In genomic region chr4:87934973-87935372, GRCh38 we compare ENCODE assay signal across 18 cellular contexts. TPM values are rescaled to one million over a fixed set of nuclear protein-coding genes. Genes with fewer than 3 reads are reported as not detected.
DNase-seq lines count a peak whose midpoint lies in the region; ATAC-seq, FAIRE-seq and TF ChIP-seq lines count a peak whose summit lies in the region.
"Had no signal": no experiment of that assay in that cellular context is flagged by ENCODE, and none has a peak within 500 bp of the region (broad histone marks: within the 10 kb centered on the region; RNA-seq: fewer than 3 reads in every experiment).

No MANE protein-coding gene starts in this region.

- peak in 1 of 2 experiments; percentile 42; a peak in 2 of 3 replicates for TF ChIP-seq POLR2A in H1 (IDR thresholded peaks at IDR 0.05; ENCODE audit: control extremely low read depth in 1 of 2, low read depth in 2 of 2, low read length in 2 of 2)

- H2BK12ac ChIP-seq in H1 (ENCODE audit: low read depth, low read length): no peak overlapping the region

- H3K18ac ChIP-seq in H1 (ENCODE audit: extremely low read depth, low read length) (no peak overlapping the region; the same call in 1 of the 2 replicates), mesendoderm (ENCODE audit: low read length) (no peak overlapping the region)

- no peak overlapping the region for H3K56ac ChIP-seq in H1 (replicated peaks; ENCODE audit: insufficient read length, low read depth, low read length)
- no peak overlapping the region for H3K56ac ChIP-seq in mesendoderm (ENCODE audit: low read length)

- H3K79me2 ChIP-seq in GM23338 (replicated peaks; ENCODE audit: insufficient read depth) (no peaks in the 10 kb centered on the region), H1 (ENCODE audit: control insufficient read depth in 1 of 2, insufficient read depth in 2 of 2, low read length in 2 of 2) (peaks cover 0 to 22% of the 10 kb centered on the region in 2 experiments; a peak in 2 of 4 replicates), mesendoderm (ENCODE audit: control insufficient read depth, insufficient read depth, low read length) (no peaks in the 10 kb centered on the region), neural progenitor cell (ENCODE audit: low read depth) (no peaks in the 10 kb centered on the region)

- TF ChIP-seq CTCF in GM23338 (conservative IDR thresholded peaks at IDR 0.05; ENCODE audit: low read depth in 2 of 2): no peak
- TF ChIP-seq CTCF in H1 (IDR thresholded peaks at IDR 0.05; ENCODE audit: control extremely low read depth in 1 of 3, insufficient read depth in 1 of 3, low read depth in 1 of 3, low read length in 3 of 3): no peak
- TF ChIP-seq CTCF in neural progenitor cell (IDR thresholded peaks at IDR 0.05): no peak

- no peak overlapping the region for H4K91ac ChIP-seq in H1 (replicated peaks; ENCODE audit: insufficient read length, low read length)

- no peaks in the 10 kb centered on the region for H3K23me2 ChIP-seq in H1 (ENCODE audit: low read depth, low read length)

- H3K27me3 Mint-ChIP-seq in GM23338 (ENCODE audit: insufficient read depth, low read depth, poor library complexity) (peaks cover 25% of the 10 kb centered on the region), neural progenitor cell (ENCODE audit: insufficient read depth, low read depth) (no peaks in the 10 kb centered on the region)

- H3K14ac ChIP-seq in H1 (ENCODE audit: insufficient read length): no peak overlapping the region

- no peak overlapping the region for H3K23ac ChIP-seq in H1 (ENCODE audit: insufficient read length)
- H3K23ac ChIP-seq in mesendoderm (ENCODE audit: low read length): no peak overlapping the region

- no peak overlapping the region for H2BK20ac ChIP-seq in H1 (ENCODE audit: low read length)

- H4K8ac ChIP-seq in H1 (ENCODE audit: extremely low read depth, insufficient read depth, low read length) (no peak overlapping the region), mesendoderm (ENCODE audit: low read depth, low read length) (no peak overlapping the region)

- H3K79me1 ChIP-seq in H1 (ENCODE audit: low read depth, low read length): no peaks in the 10 kb centered on the region
- no peaks in the 10 kb centered on the region for H3K79me1 ChIP-seq in mesendoderm (ENCODE audit: low read length)

- H3F3A ChIP-seq in GM23338 (replicated peaks; ENCODE audit: low read depth) (peaks cover 4% of the 10 kb centered on the region; the same call in 1 of the 2 replicates), neural progenitor cell (ENCODE audit: low read depth) (no peaks in the 10 kb centered on the region)

- H2AFZ ChIP-seq in GM23338 (no peak overlapping the region), H1 (ENCODE audit: low read length) (no peak overlapping the region), neural progenitor cell (replicated peaks) (no peak overlapping the region)

- peak; percentile 11; the same call in 2 of the 3 replicates for ATAC-seq in GM23338
- ATAC-seq: HCT116 had no signal

- CTCF ChIA-PET in H1 (lab: Charles Lee; ENCODE audit: partially characterized antibody): interaction anchor here (1.2 to 1.9 kb wide), 4 partner anchors 27 to 82 kb away, joined by 3 to 5 read pairs (median 4); no protein-coding TSS in a partner anchor

- H3K4me3 Mint-ChIP-seq in GM23338 (peak overlapping the region; percentile 77), neural progenitor cell (no peak overlapping the region)
- H3K4me3 Mint-ChIP-seq: CD14-positive monocyte; CD4-positive, alpha-beta memory T cell; HFFc6 had no signal

- TF ChIP-seq EP300 in H1 (IDR thresholded peaks at IDR 0.05; ENCODE audit: borderline replicate concordance in 1 of 2, low read depth in 2 of 2, low read length in 2 of 2): no peak

- H4K5ac ChIP-seq in H1 (ENCODE audit: insufficient read length, low read depth, low read length) (no peak overlapping the region), mesendoderm (ENCODE audit: low read length) (no peak overlapping the region)

- POLR2A ChIA-PET in H1 (lab: Charles Lee; ENCODE audit: partially characterized antibody): interaction anchor here (0.7 to 13.6 kb wide), 22 partner anchors 8 to 268 kb away, joined by 3 to 369 read pairs (median 6); partner anchors contain the start of gene SPP1

- H3K9me3 Mint-ChIP-seq in GM23338 (no peaks in the 10 kb centered on the region; the same call in 2 of the 3 replicates), neural progenitor cell (peaks cover 13% of the 10 kb centered on the region)

- H4K20me1 ChIP-seq in GM23338 (replicated peaks; ENCODE audit: insufficient read depth) (no peaks in the 10 kb centered on the region), H1 (replicated peaks in 1 of 2; ENCODE audit: control insufficient read depth in 1 of 2, insufficient read depth in 2 of 2, low read length in 2 of 2) (no peaks in the 10 kb centered on the region), neural progenitor cell (ENCODE audit: low read depth) (no peaks in the 10 kb centered on the region)
- H4K20me1 ChIP-seq: BLaER1 had no signal

- peak; percentile 36 for FAIRE-seq in H1 (lab: Jason Lieb, UNC)
- FAIRE-seq: H54, HTR-8/SVneo had no signal

- peak overlapping the region; percentile 43; the same call in 1 of the 2 replicates for H3K4me3 ChIP-seq in GM23338
- peak overlapping the region; percentile 47; the same call in 1 of the 2 replicates for H3K4me3 ChIP-seq in HUES6 (ENCODE audit: low read depth, low read length)
- peak overlapping the region; percentile 11 to 59 (median 20); a peak in 7 of 8 replicates for H3K4me3 ChIP-seq in H1 (ENCODE audit: extremely low read depth in 1 of 4, insufficient read depth in 2 of 4, low read depth in 3 of 4, low read length in 4 of 4)
- H3K4me3 ChIP-seq in mesendoderm (ENCODE audit: low read length): no peak overlapping the region
- H3K4me3 ChIP-seq in neural progenitor cell: no peak overlapping the region
- H3K4me3 ChIP-seq: BLaER1 had no signal

- TF ChIP-seq RAD21 in H1 (IDR thresholded peaks at IDR 0.05 in 1 of 2, conservative IDR thresholded peaks at IDR 0.05 in 1 of 2; ENCODE audit: low read depth in 2 of 2, low read length in 2 of 2): no peak

- H3K4me2 ChIP-seq in GM23338: peak overlapping the region; percentile 52
- peak overlapping the region; percentile 44 to 57 for H3K4me2 ChIP-seq in H1 (ENCODE audit: insufficient read depth in 1 of 2, low read depth in 2 of 2, low read length in 2 of 2)
- no peak overlapping the region for H3K4me2 ChIP-seq in mesendoderm (ENCODE audit: low read length)
- no peak overlapping the region for H3K4me2 ChIP-seq in neural progenitor cell
- H3K4me2 ChIP-seq: BLaER1 had no signal

- no peaks in the 10 kb centered on the region for H3K27me3 ChIP-seq in GM23338 (ENCODE audit: insufficient read depth)
- H3K27me3 ChIP-seq in HUES6 (ENCODE audit: control insufficient read depth, insufficient read depth, low read length): no peaks in the 10 kb centered on the region
- no peaks in the 10 kb centered on the region for H3K27me3 ChIP-seq in H1 (replicated peaks in 1 of 4; ENCODE audit: control insufficient read depth in 3 of 4, extremely low read depth in 1 of 4, insufficient read depth in 3 of 4, low read length in 3 of 4)
- H3K27me3 ChIP-seq in mesendoderm (ENCODE audit: insufficient read depth, low read length, poor library complexity): no peaks in the 10 kb centered on the region
- no peaks in the 10 kb centered on the region for H3K27me3 ChIP-seq in neural progenitor cell
- H3K27me3 ChIP-seq: BLaER1 had no signal

- H2BK120ac ChIP-seq in H1 (replicated peaks; ENCODE audit: low read depth, low read length): no peak overlapping the region
- H2BK120ac ChIP-seq in mesendoderm (ENCODE audit: low read depth, low read length): no peak overlapping the region

- DNase-seq in GM23338 (ENCODE audit: low spot score): peak; percentile 51
- DNase-seq in H1 (ENCODE audit: low read depth in 1 of 2, low spot score in 2 of 2): no peak
- peak; percentile 42 for DNase-seq in mesendoderm
- DNase-seq in inferior parietal cortex (ENCODE audit: extremely low spot score): no peak
- no peak for DNase-seq in neural progenitor cell (ENCODE audit: low spot score)
- DNase-seq in activated CD8-positive, alpha-beta memory T cell treated with anti-CD3 and anti-CD28 coated beads, Interleukin-2, amount 50 U/mL, for 4 hours: no peak
- DNase-seq: 8988T; Calu3; CD4-positive, alpha-beta memory T cell; DMS79 treated with DMSO at 0.1 percent for 48 hours; GF-D8; HFFc6 had no signal

- H3K4me1 Mint-ChIP-seq in GM23338 (peaks cover 29% of the 10 kb centered on the region), neural progenitor cell (peaks cover 8% of the 10 kb centered on the region)

- peaks cover 5% of the 10 kb centered on the region for H3K4me1 ChIP-seq in GM23338 (ENCODE audit: insufficient read depth)
- no peaks in the 10 kb centered on the region for H3K4me1 ChIP-seq in HUES6 (ENCODE audit: control insufficient read depth, insufficient read depth, low read length)
- peaks cover 0 to 3% (median 0%) of the 10 kb centered on the region in 4 experiments; a peak in 2 of 7 replicates for H3K4me1 ChIP-seq in H1 (replicated peaks in 1 of 4; ENCODE audit: control insufficient read depth in 3 of 4, insufficient read depth in 4 of 4, low read length in 3 of 4)
- H3K4me1 ChIP-seq in mesendoderm (ENCODE audit: control insufficient read depth, low read depth, low read length): no peaks in the 10 kb centered on the region
- H3K4me1 ChIP-seq in neural progenitor cell: peaks cover 7% of the 10 kb centered on the region
- H3K4me1 ChIP-seq: BLaER1 had no signal

- H2BK15ac ChIP-seq in H1 (ENCODE audit: low read length) (no peak overlapping the region), mesendoderm (replicated peaks; ENCODE audit: low read depth) (no peak overlapping the region)

- H3K4ac ChIP-seq in H1 (replicated peaks; ENCODE audit: insufficient read length, low read depth, low read length): no peak overlapping the region
- H3K4ac ChIP-seq in mesendoderm (ENCODE audit: low read depth, low read length): no peak overlapping the region

- 7% methylated on average over 2 of the region's 2 CpGs; no CpG with 5 or more reads in 1 of the 2 experiments for WGBS in H1 (ENCODE audit: extremely low coverage in 1 of 2, insufficient coverage in 1 of 2, insufficient read length in 1 of 2, insufficient replicate concordance in 2 of 2, low coverage in 1 of 2, low lambda C conversion rate in 2 of 2, missing lambda C conversion rate in 1 of 2), 2 experiments
- WGBS in mesendoderm (ENCODE audit: extremely low coverage, insufficient coverage, low lambda C conversion rate): no CpG with 5 or more reads among the region's 2 CpGs

- H3K9ac ChIP-seq in HUES6 (ENCODE audit: low read length): no peak overlapping the region
- no peak overlapping the region for H3K9ac ChIP-seq in H1 (replicated peaks in 1 of 4; ENCODE audit: extremely low read depth in 1 of 4, low read depth in 3 of 4, low read length in 3 of 4)
- no peak overlapping the region for H3K9ac ChIP-seq in mesendoderm (ENCODE audit: low read length)
- H3K9ac ChIP-seq in neural progenitor cell: no peak overlapping the region
- H3K9ac ChIP-seq: BLaER1 had no signal

- H3K27ac ChIP-seq in GM23338 (ENCODE audit: low read depth): peak overlapping the region; percentile 96
- no peak overlapping the region for H3K27ac ChIP-seq in HUES6 (ENCODE audit: low read depth, low read length)
- no peak overlapping the region for H3K27ac ChIP-seq in H1 (ENCODE audit: low read depth, low read length)
- H3K27ac ChIP-seq in mesendoderm (ENCODE audit: low read depth, low read length): no peak overlapping the region
- H3K27ac ChIP-seq in neural progenitor cell: no peak overlapping the region
- H3K27ac ChIP-seq: BLaER1 had no signal

- H3K9me2 ChIP-seq in GM23338 (ENCODE audit: insufficient read depth): no peaks in the 10 kb centered on the region

- H3K9me3 ChIP-seq in HUES6 (ENCODE audit: control insufficient read depth, insufficient read depth, low read depth, low read length) (peaks cover 2% of the 10 kb centered on the region; the same call in 1 of the 2 replicates), H1 (ENCODE audit: insufficient read depth in 2 of 2, low read depth in 1 of 2, low read length in 1 of 2) (no peaks in the 10 kb centered on the region), neural progenitor cell (ENCODE audit: low read depth) (no peaks in the 10 kb centered on the region)

- peaks cover 6% of the 10 kb centered on the region; the same call in 1 of the 2 replicates for H3K36me3 ChIP-seq in GM23338 (ENCODE audit: insufficient read depth)
- H3K36me3 ChIP-seq in HUES6 (ENCODE audit: control insufficient read depth, insufficient read depth, low read length): peaks cover 10% of the 10 kb centered on the region
- H3K36me3 ChIP-seq in H1 (ENCODE audit: control insufficient read depth in 2 of 4, insufficient read depth in 4 of 4, low read length in 3 of 4): peaks cover 0 to 56% (median 8%) of the 10 kb centered on the region in 4 experiments; a peak in 5 of 8 replicates
- no peaks in the 10 kb centered on the region for H3K36me3 ChIP-seq in mesendoderm (ENCODE audit: control insufficient read depth, insufficient read depth, low read length)
- H3K36me3 ChIP-seq in neural progenitor cell: no peaks in the 10 kb centered on the region
- H3K36me3 ChIP-seq: BLaER1 had no signal

- H3K36me3 Mint-ChIP-seq in GM23338 (ENCODE audit: low read depth) (peaks cover 38% of the 10 kb centered on the region), neural progenitor cell (no peaks in the 10 kb centered on the region)
- H3K36me3 Mint-ChIP-seq: CD14-positive monocyte; CD4-positive, alpha-beta memory T cell had no signal

- H3K27ac Mint-ChIP-seq in GM23338 (peak overlapping the region; percentile 93), neural progenitor cell (no peak overlapping the region)
- H3K27ac Mint-ChIP-seq: CD14-positive monocyte; CD4-positive, alpha-beta memory T cell; HFFc6 had no signal

- H2BK5ac ChIP-seq in H1 (ENCODE audit: low read depth, low read length) (peak overlapping the region; percentile 38; the same call in 1 of the 2 replicates), mesendoderm (ENCODE audit: low read length) (no peak overlapping the region)

- H2AK5ac ChIP-seq in H1 (ENCODE audit: low read depth, low read length): no peak overlapping the region
- no peak overlapping the region for H2AK5ac ChIP-seq in mesendoderm (ENCODE audit: low read length)

RNA-seq across cellular contexts. Expression of gene SPP1, which starts 40.5 kb away (rescaled TPM):
- 41.3 and 43.1 TPM in 2 replicates for total RNA-seq in GM23338 (2014; rRNA removed; shearing (Covaris generic))
- polyA plus RNA-seq in GM23338 (2016; fragmentation: Nextera tagmentation; extraction: Ambion mirVana): 49.0 and 51.3 TPM in 2 replicates
- 22.3 and 26.5 TPM in 2 replicates for total RNA-seq in H1 (2021; fragmentation: NEBNext Ultra II Directional; extraction: Animal tissue kit (Norgen Biotek cat#: 25700))
- polyA plus RNA-seq in H1 (2011; rRNA removed): 10.1 and 13.7 TPM in 2 replicates
- polyA plus RNA-seq in H1 (2011; cell fraction: cytosol; rRNA removed): 13.1 TPM
- polyA plus RNA-seq in H1 (2011; cell fraction: nucleus; rRNA removed): 18.0 TPM
- 10.5 to 20.8 TPM (median 13.8 TPM) in 4 replicates for polyA plus RNA-seq in H1 (2012, experiment 1 of 2)
- 1.6 TPM for polyA plus RNA-seq in H1 (2012, experiment 2 of 2)
- 85.8 TPM for polyA plus RNA-seq in H1 (2013, experiment 1 of 2)
- 106 TPM for polyA plus RNA-seq in H1 (2013, experiment 2 of 2)
- polyA minus RNA-seq in H1 (2011; rRNA and poly(A)+ RNA removed): 19.6 and 21.0 TPM in 2 replicates
- polyA minus RNA-seq in H1 (2011; cell fraction: cytosol; rRNA and poly(A)+ RNA removed): 5.9 TPM
- polyA minus RNA-seq in H1 (2011; cell fraction: nucleus; rRNA and poly(A)+ RNA removed): 7.3 TPM
- polyA plus RNA-seq in mesendoderm (2013, experiment 1 of 2): 15.4 TPM
- polyA plus RNA-seq in mesendoderm (2013, experiment 2 of 2): 18.2 TPM
- 0.54 and 1.1 TPM in 2 replicates for total RNA-seq in neural progenitor cell (ENCODE audit: low replicate concordance)
- polyA plus RNA-seq: CD14-positive monocyte; CD4-positive, alpha-beta memory T cell had no signal

Comparison
In these comparisons a context has a peak if more than half of its experiments do, and no peak if none do; other contexts are left out.
1. DNase-seq: peak in GM23338 (single experiment) and mesendoderm (single experiment); none in H1 (0 of 2), inferior parietal cortex (single experiment), neural progenitor cell (single experiment) and activated CD8-positive, alpha-beta memory T cell treated with anti-CD3 and anti-CD28 coated beads, Interleukin-2, amount 50 U/mL, for 4 hours (single experiment).
2. H3K4me2 ChIP-seq: peak in GM23338 (single experiment) and H1 (2 of 2); none in mesendoderm (single experiment) and neural progenitor cell (single experiment).
3. H3K4me3 ChIP-seq: peak in GM23338 (single experiment), HUES6 (single experiment) and H1 (4 of 4); none in mesendoderm (single experiment) and neural progenitor cell (single experiment).
4. RNA of gene SPP1, which starts 40.5 kb away (total RNA-seq): 41.3 to 43.1 TPM in GM23338 and 22.3 to 26.5 TPM in H1; 0.54 to 1.1 TPM in neural progenitor cell; every median in the first group is over 10 times any median in the second.